ENCODE assay signal across 24 cellular contexts in the genomic region with DNA sequence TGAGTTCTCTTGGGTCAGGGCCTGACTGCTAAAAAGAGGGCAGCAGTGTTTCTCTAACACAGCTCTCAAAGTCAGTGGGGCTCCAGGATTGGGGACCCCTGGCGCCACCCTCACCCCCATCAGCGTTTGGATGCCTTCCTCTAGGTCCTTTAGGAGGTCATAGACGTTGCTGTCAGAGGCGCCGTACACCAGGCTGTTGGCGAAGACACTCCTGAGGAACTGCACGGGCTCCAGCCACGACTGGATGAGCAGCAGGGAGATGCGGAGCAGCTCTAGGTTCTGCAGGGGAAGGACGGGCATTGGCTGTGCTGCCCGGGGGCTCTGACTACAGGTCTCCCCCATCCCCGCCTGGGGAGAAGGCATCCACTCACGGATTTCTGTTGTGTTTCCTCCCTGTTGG. TPM values are rescaled to one million over a fixed set of nuclear protein-coding genes. Genes with fewer than 3 reads are reported as not detected.
"Had no signal": no experiment of that assay in that cellular context is flagged by ENCODE, and none has a peak within 500 bp of the region (broad histone marks: within the 10 kb centered on the region; RNA-seq: fewer than 3 reads in every experiment).

No MANE protein-coding gene starts in this region.

- H3K27ac Mint-ChIP-seq: activated B cell treated with CpG ODN at 0.5 μM for 24 hours; activated CD4-positive, alpha-beta T cell treated with anti-CD3 and anti-CD28 coated beads for 36 hours; activated naive CD4-positive, alpha-beta T cell treated with anti-CD3 and anti-CD28 coated beads, Interleukin-2, amount 10 ng/mL, durations not matched to agents 7 days and 5 days; natural killer cell treated with Interleukin-12 subunit alpha and Interleukin-12 subunit beta and Interleukin-15 and Interleukin-18, amount 100 ng/mL, for 72 hours; stimulated activated naive B cell treated with anti-CD40 and anti-IgM and Interleukin-4, amounts not matched to agents 10 μg/mL and 1 μg/mL and 100 μg/mL, for 72 hours; T-helper 17 cell had no signal

- H3K27me3 ChIP-seq: body of pancreas, heart left ventricle, transverse colon had no signal

- H3K27ac ChIP-seq: body of pancreas, cardiac muscle cell, heart left ventricle, left ventricle myocardium inferior, transverse colon had no signal

- H3K9me3 Mint-ChIP-seq: activated B cell treated with CpG ODN at 0.5 μM for 24 hours; activated naive CD4-positive, alpha-beta T cell treated with anti-CD3 and anti-CD28 coated beads, Interleukin-2, amount 10 ng/mL, durations not matched to agents 7 days and 5 days; natural killer cell treated with Interleukin-12 subunit alpha and Interleukin-12 subunit beta and Interleukin-15 and Interleukin-18, amount 100 ng/mL, for 72 hours; stimulated activated naive B cell treated with anti-CD40 and anti-IgM and Interleukin-4, amounts not matched to agents 10 μg/mL and 1 μg/mL and 100 μg/mL, for 72 hours had no signal

- H3K4me3 Mint-ChIP-seq: activated B cell treated with CpG ODN at 0.5 μM for 24 hours; activated CD4-positive, alpha-beta T cell treated with anti-CD3 and anti-CD28 coated beads for 36 hours; activated naive CD4-positive, alpha-beta T cell treated with anti-CD3 and anti-CD28 coated beads, Interleukin-2, amount 10 ng/mL, durations not matched to agents 7 days and 5 days; natural killer cell treated with Interleukin-12 subunit alpha and Interleukin-12 subunit beta and Interleukin-15 and Interleukin-18, amount 100 ng/mL, for 72 hours; stimulated activated naive B cell treated with anti-CD40 and anti-IgM and Interleukin-4, amounts not matched to agents 10 μg/mL and 1 μg/mL and 100 μg/mL, for 72 hours; T-helper 17 cell had no signal

- H3K9me3 ChIP-seq: body of pancreas, heart left ventricle, left ventricle myocardium inferior, transverse colon had no signal

- DNase-seq: activated B cell treated with CpG ODN at 0.5 μM for 24 hours; activated CD4-positive, alpha-beta T cell treated with anti-CD3 and anti-CD28 coated beads for 36 hours; activated CD4-positive, alpha-beta T cell treated with anti-CD3 and anti-CD28 coated beads, Interleukin-2, amount 50 U/mL, for 4 hours; activated naive CD4-positive, alpha-beta T cell treated with anti-CD3 and anti-CD28 coated beads, Interleukin-2, amount 10 ng/mL, durations not matched to agents 7 days and 5 days; activated T-cell treated with anti-CD3 and anti-CD28 coated beads, Interleukin-2, amount 50 U/mL, for 48 hours; amygdala; heart left ventricle; left ventricle myocardium inferior; nucleus accumbens; small intestine; stimulated activated CD4-positive, alpha-beta T cell treated with anti-CD3 and anti-CD28 coated beads, Interleukin-2, amount 100 ng/mL, for 24 hours; stimulated activated naive B cell treated with anti-CD40 and anti-IgM and Interleukin-4, amounts not matched to agents 10 μg/mL and 1 μg/mL and 100 μg/mL, for 72 hours; T-helper 17 cell; transverse colon had no signal

- H3K36me3 Mint-ChIP-seq: activated naive CD4-positive, alpha-beta T cell treated with anti-CD3 and anti-CD28 coated beads, Interleukin-2, amount 10 ng/mL, durations not matched to agents 7 days and 5 days; natural killer cell treated with Interleukin-12 subunit alpha and Interleukin-12 subunit beta and Interleukin-15 and Interleukin-18, amount 100 ng/mL, for 72 hours; stimulated activated naive B cell treated with anti-CD40 and anti-IgM and Interleukin-4, amounts not matched to agents 10 μg/mL and 1 μg/mL and 100 μg/mL, for 72 hours had no signal

- H3K27me3 Mint-ChIP-seq: activated B cell treated with CpG ODN at 0.5 μM for 24 hours; activated CD4-positive, alpha-beta T cell treated with anti-CD3 and anti-CD28 coated beads for 36 hours; stimulated activated naive B cell treated with anti-CD40 and anti-IgM and Interleukin-4, amounts not matched to agents 10 μg/mL and 1 μg/mL and 100 μg/mL, for 72 hours had no signal

- H3K4me1 ChIP-seq: body of pancreas, transverse colon had no signal

- H3K36me3 ChIP-seq: cardiac muscle cell, heart left ventricle, left ventricle myocardium inferior, transverse colon had no signal

- H3K4me3 ChIP-seq: body of pancreas, cardiac muscle cell, heart left ventricle, left ventricle myocardium inferior, transverse colon had no signal

- ATAC-seq: activated CD4-positive, alpha-beta T cell treated with anti-CD3 and anti-CD28 coated beads for 36 hours; body of pancreas; heart left ventricle; natural killer cell treated with Interleukin-12 subunit alpha and Interleukin-12 subunit beta and Interleukin-15 and Interleukin-18, amount 100 ng/mL, for 72 hours; sciatic nerve; stimulated activated naive B cell treated with anti-CD40 and anti-IgM and Interleukin-4, amounts not matched to agents 10 μg/mL and 1 μg/mL and 100 μg/mL, for 72 hours; T-helper 17 cell had no signal

RNA-seq across cellular contexts. Expression of a gene that starts 1.0 kb away (rescaled TPM):
- total RNA-seq: activated B cell treated with CpG ODN at 0.5 μM for 24 hours; activated CD8-positive, alpha-beta memory T cell treated with anti-CD3 and anti-CD28 coated beads for 36 hours; body of pancreas; cardiac muscle cell; cerebellum; epithelial cell of proximal tubule; fibroblast of villous mesenchyme; heart left ventricle; kidney epithelial cell; left ventricle myocardium inferior; natural killer cell treated with Interleukin-12 subunit alpha and Interleukin-12 subunit beta and Interleukin-15 and Interleukin-18, amount 100 ng/mL, for 72 hours; sciatic nerve; T-helper 17 cell; temporal lobe; transverse colon had no signal
- polyA plus RNA-seq: cardiac muscle cell, heart left ventricle, small intestine had no signal

RNA-seq across cellular contexts. Expression of a gene that starts 6.6 kb away (rescaled TPM):
- total RNA-seq: activated B cell treated with CpG ODN at 0.5 μM for 24 hours; activated CD4-positive, alpha-beta T cell treated with anti-CD3 and anti-CD28 coated beads for 36 hours; activated CD8-positive, alpha-beta memory T cell treated with anti-CD3 and anti-CD28 coated beads for 36 hours; body of pancreas; cardiac muscle cell; cerebellum; epithelial cell of proximal tubule; fibroblast of villous mesenchyme; heart left ventricle; kidney epithelial cell; left ventricle myocardium inferior; natural killer cell treated with Interleukin-12 subunit alpha and Interleukin-12 subunit beta and Interleukin-15 and Interleukin-18, amount 100 ng/mL, for 72 hours; sciatic nerve; T-helper 17 cell; temporal lobe; transverse colon had no signal
- polyA plus RNA-seq: cardiac muscle cell, heart left ventricle, small intestine had no signal

RNA-seq across cellular contexts. Expression of a gene that starts 14.5 kb away (rescaled TPM):
- total RNA-seq: body of pancreas, cardiac muscle cell, cerebellum, epithelial cell of proximal tubule, fibroblast of villous mesenchyme, kidney epithelial cell, temporal lobe had no signal

RNA-seq across cellular contexts. Expression of a gene that starts 21.3 kb away (rescaled TPM):
- total RNA-seq: activated B cell treated with CpG ODN at 0.5 μM for 24 hours; activated CD4-positive, alpha-beta T cell treated with anti-CD3 and anti-CD28 coated beads for 36 hours; activated CD8-positive, alpha-beta memory T cell treated with anti-CD3 and anti-CD28 coated beads for 36 hours; body of pancreas; cardiac muscle cell; epithelial cell of proximal tubule; fibroblast of villous mesenchyme; heart left ventricle; kidney epithelial cell; left ventricle myocardium inferior; natural killer cell treated with Interleukin-12 subunit alpha and Interleukin-12 subunit beta and Interleukin-15 and Interleukin-18, amount 100 ng/mL, for 72 hours; sciatic nerve; temporal lobe; transverse colon had no signal
- polyA plus RNA-seq: cardiac muscle cell, heart left ventricle, small intestine had no signal

RNA-seq across cellular contexts. Expression of a gene that starts 35.9 kb away (rescaled TPM):
- total RNA-seq: activated B cell treated with CpG ODN at 0.5 μM for 24 hours; activated CD4-positive, alpha-beta T cell treated with anti-CD3 and anti-CD28 coated beads for 36 hours; activated CD8-positive, alpha-beta memory T cell treated with anti-CD3 and anti-CD28 coated beads for 36 hours; body of pancreas; cardiac muscle cell; cerebellum; epithelial cell of proximal tubule; fibroblast of villous mesenchyme; heart left ventricle; kidney epithelial cell; left ventricle myocardium inferior; natural killer cell treated with Interleukin-12 subunit alpha and Interleukin-12 subunit beta and Interleukin-15 and Interleukin-18, amount 100 ng/mL, for 72 hours; sciatic nerve; T-helper 17 cell; temporal lobe; transverse colon had no signal
- polyA plus RNA-seq: heart left ventricle, small intestine had no signal
